Comparison of ENCODE assay signal across 1 cellular context in the genomic region with DNA sequence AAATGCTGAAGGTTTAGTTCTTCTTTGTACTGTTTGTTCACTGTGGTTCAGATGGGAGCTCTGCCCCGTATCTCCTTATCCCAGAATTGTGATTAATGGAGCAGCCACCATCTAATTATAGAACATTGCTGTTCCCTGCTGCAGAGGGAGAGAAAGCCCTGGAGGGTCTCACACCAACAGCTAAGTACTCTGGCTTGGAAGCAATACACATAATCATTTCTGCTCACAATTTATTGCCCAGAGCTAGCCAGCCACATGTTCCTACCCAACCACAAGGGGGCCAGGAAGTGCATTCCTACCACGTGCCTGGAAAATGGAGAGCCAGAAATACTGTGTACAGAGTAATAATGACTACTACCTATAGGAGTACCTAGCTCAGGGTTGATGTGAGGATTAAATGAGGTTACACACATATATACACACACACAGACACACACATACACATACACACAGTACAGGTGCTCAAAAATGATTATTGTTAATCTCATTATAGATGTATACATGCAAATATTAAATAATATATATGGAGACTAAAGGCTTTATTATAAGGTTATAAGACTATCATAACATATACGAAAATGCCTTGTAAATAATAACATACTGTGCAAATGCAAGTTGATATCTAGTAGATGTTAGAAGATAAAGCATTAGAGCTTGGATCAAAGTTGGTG.
TF ChIP-seq lines count a peak whose summit lies in the region.

No MANE protein-coding gene starts in this region.

TF ChIP-seq in HEK293, 187 proteins besides CTCF, POLR2A, EP300 and RAD21 (continued from another document):
- TF ChIP-seq, protein P1, sequence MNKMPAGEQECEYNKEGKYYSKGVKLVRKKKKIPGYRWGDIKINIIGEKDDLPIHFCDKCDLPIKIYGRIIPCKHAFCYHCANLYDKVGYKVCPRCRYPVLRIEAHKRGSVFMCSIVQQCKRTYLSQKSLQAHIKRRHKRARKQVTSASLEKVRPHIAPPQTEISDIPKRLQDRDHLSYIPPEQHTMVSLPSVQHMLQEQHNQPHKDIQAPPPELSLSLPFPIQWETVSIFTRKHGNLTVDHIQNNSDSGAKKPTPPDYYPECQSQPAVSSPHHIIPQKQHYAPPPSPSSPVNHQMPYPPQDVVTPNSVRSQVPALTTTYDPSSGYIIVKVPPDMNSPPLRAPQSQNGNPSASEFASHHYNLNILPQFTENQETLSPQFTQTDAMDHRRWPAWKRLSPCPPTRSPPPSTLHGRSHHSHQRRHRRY (tag by site-specific recombination; IDR thresholded peaks at IDR 0.05): no peak
- TF ChIP-seq MZF1 (tag by site-specific recombination; IDR thresholded peaks at IDR 0.05; ENCODE audit: borderline replicate concordance) (0 out of 2 replicates have a peak, but pooled peaks have one; percentile 13), PRDM6 (tag by site-specific recombination; IDR thresholded peaks at IDR 0.05) (no peak), ZBTB48 (tag by site-specific recombination; IDR thresholded peaks at IDR 0.05) (no peak), SP7 (tag by site-specific recombination; IDR thresholded peaks at IDR 0.05) (peak; percentile 63; the same call in 1 of the 2 replicates), ZBTB17 (tag by site-specific recombination; IDR thresholded peaks at IDR 0.05) (peak; percentile 13; the same call in 1 of the 2 replicates), ZNF354C (tag by site-specific recombination; IDR thresholded peaks at IDR 0.05; ENCODE audit: borderline replicate concordance, low read depth) (no peak), ZNF311 (tag by site-specific recombination; IDR thresholded peaks at IDR 0.05; ENCODE audit: borderline replicate concordance) (no peak), ZBTB26 (tag by site-specific recombination; optimal IDR thresholded peaks at IDR 0.05) (no peak), ZFP37 (tag by site-specific recombination; IDR thresholded peaks at IDR 0.05) (no peak), OSR2 (tag by site-specific recombination; IDR thresholded peaks at IDR 0.05) (peak; percentile 13; the same call in 1 of the 2 replicates), ZNF529 (tag by site-specific recombination; IDR thresholded peaks at IDR 0.05; ENCODE audit: insufficient replicate concordance) (no peak), ZNF2 (tag by site-specific recombination; IDR thresholded peaks at IDR 0.05) (no peak)
- TF ChIP-seq, protein P2, sequence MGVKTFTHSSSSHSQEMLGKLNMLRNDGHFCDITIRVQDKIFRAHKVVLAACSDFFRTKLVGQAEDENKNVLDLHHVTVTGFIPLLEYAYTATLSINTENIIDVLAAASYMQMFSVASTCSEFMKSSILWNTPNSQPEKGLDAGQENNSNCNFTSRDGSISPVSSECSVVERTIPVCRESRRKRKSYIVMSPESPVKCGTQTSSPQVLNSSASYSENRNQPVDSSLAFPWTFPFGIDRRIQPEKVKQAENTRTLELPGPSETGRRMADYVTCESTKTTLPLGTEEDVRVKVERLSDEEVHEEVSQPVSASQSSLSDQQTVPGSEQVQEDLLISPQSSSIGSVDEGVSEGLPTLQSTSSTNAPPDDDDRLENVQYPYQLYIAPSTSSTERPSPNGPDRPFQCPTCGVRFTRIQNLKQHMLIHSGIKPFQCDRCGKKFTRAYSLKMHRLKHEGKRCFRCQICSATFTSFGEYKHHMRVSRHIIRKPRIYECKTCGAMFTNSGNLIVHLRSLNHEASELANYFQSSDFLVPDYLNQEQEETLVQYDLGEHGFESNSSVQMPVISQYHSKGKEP (tag by site-specific recombination; IDR thresholded peaks at IDR 0.05): peak; percentile 22; the same call in 1 of the 2 replicates
